Comparison of ENCODE assay signal across 8 cellular contexts in the genomic region with DNA sequence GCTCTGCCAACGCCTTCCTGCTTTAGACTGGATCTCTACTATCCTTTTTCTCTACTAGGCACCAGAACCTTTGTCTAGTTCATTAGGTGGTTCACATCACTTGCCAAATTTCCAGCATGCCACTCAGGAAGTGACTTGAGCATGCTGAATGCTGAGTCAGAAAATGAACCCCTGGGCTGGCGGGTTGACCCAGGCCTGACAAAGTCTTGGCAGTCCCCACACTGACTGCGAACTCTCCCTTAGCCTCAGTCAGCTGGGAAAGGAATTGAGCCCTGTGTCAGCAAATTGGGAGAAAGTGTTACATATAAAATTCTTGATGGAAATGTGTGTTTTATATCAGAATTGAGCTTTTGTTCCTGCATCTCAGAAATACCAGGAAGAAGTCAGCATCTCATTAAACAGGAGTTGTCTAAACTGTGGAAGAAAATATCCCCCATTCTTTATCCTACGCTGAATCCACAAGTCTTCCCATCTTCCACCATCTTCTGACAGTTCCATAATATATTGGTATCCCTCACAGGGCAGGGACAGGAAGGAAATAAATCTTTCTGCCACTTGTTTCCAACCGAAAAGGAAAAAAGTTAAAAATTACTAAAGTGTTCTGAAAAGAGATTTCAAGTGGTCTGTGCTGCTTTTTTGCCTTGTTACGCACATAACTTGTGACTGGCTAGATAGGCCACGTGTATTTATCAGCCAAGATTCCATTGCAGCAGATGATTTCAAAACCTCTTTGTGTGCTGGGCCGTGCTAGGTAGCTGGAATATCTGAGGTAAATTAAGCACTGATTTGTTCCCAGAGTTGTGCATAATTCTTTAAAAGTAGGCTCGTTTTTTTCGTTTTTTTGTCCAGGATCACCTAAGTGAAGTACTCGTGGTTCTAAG. TPM values are rescaled to one million over a fixed set of nuclear protein-coding genes. Genes with fewer than 3 reads are reported as not detected.
DNase-seq lines count a peak whose midpoint lies in the region; ATAC-seq, FAIRE-seq and TF ChIP-seq lines count a peak whose summit lies in the region.

No MANE protein-coding gene starts in this region.

- no peak for FAIRE-seq in GM12891 (lab: Jason Lieb, UNC)

- TF ChIP-seq POLR2A in GM12891 (IDR thresholded peaks at IDR 0.05; ENCODE audit: low read depth, low read length) = no peak

- ATAC-seq in HG02884 (IDR thresholded peaks at IDR 0.05; ENCODE audit: unreplicated experiment) (no peak), HG02798 (IDR thresholded peaks at IDR 0.05; ENCODE audit: poor library complexity, unreplicated experiment) (no peak)

- DNase-seq in EL (peak; percentile 86), RPMI8226 (peak; percentile 91), fibroblast of gingiva (ENCODE audit: low read depth) (peak; percentile 68), pons (ENCODE audit: low spot score) (peak; percentile 19), GM12891 (ENCODE audit: insufficient read length, low spot score) (no peak)
- DNase-seq in activated CD8-positive, alpha-beta memory T cell treated with anti-CD3 and anti-CD28 coated beads, Interleukin-2, amount 50 U/mL, for 4 hours = no peak

TF ChIP-seq in GM12891, 5 proteins besides CTCF, POLR2A, EP300 and RAD21:
- TF ChIP-seq TAF1 (IDR thresholded peaks at IDR 0.05; ENCODE audit: low read depth, low read length) = no peak
- TF ChIP-seq SPI1 (IDR thresholded peaks at IDR 0.05; ENCODE audit: low read depth, low read length) = no peak
- TF ChIP-seq POLR2AphosphoS5 (IDR thresholded peaks at IDR 0.05; ENCODE audit: low read depth, low read length) = no peak
- no peak for TF ChIP-seq PAX5 (IDR thresholded peaks at IDR 0.05; ENCODE audit: insufficient read depth, low read length, severe bottlenecking)
- no peak for TF ChIP-seq POU2F2 (IDR thresholded peaks at IDR 0.05; ENCODE audit: low read depth, low read length)
TF ChIP-seq in GM12891: peak in this region for 0.

RNA-seq across cellular contexts. Expression of gene SLC12A3, which starts 16.7 kb away (rescaled TPM):
- polyA plus RNA-seq in GM12891 (2012; ENCODE audit: low read depth, missing spikeins) = 0.09 TPM

Comparison
In these comparisons a context has a peak if more than half of its experiments do, and no peak if none do; other contexts are left out.
1. DNase-seq: peak in EL (single experiment), RPMI8226 (single experiment), fibroblast of gingiva (single experiment) and pons (single experiment); none in activated CD8-positive, alpha-beta memory T cell treated with anti-CD3 and anti-CD28 coated beads, Interleukin-2, amount 50 U/mL, for 4 hours (single experiment) and GM12891 (single experiment).